Comparison of ENCODE assay signal across 2 cellular contexts in genomic region chr17:3754458-3755334, GRCh38.
TF ChIP-seq lines count a peak whose summit lies in the region.

No MANE protein-coding gene starts in this region.

TF ChIP-seq in A549, 52 proteins besides CTCF, POLR2A, EP300 and RAD21:
- TF ChIP-seq HOXA7 (CRISPR knock-in tag; IDR thresholded peaks at IDR 0.05), result no peak
- TF ChIP-seq USF2 (IDR thresholded peaks at IDR 0.05), result 0 out of 2 replicates have a peak, but pooled peaks have one; percentile 19

TF ChIP-seq in IMR-90, 13 proteins besides CTCF, POLR2A, EP300 and RAD21:
- TF ChIP-seq ELK1 (IDR thresholded peaks at IDR 0.05; ENCODE audit: borderline replicate concordance, low read depth, low read length) (no peak), USF2 (IDR thresholded peaks at IDR 0.05; ENCODE audit: low read depth, low read length) (peak; percentile 14; the same call in 1 of the 2 replicates)
